8 cellular contexts compared by ENCODE assay signal in the genomic region with DNA sequence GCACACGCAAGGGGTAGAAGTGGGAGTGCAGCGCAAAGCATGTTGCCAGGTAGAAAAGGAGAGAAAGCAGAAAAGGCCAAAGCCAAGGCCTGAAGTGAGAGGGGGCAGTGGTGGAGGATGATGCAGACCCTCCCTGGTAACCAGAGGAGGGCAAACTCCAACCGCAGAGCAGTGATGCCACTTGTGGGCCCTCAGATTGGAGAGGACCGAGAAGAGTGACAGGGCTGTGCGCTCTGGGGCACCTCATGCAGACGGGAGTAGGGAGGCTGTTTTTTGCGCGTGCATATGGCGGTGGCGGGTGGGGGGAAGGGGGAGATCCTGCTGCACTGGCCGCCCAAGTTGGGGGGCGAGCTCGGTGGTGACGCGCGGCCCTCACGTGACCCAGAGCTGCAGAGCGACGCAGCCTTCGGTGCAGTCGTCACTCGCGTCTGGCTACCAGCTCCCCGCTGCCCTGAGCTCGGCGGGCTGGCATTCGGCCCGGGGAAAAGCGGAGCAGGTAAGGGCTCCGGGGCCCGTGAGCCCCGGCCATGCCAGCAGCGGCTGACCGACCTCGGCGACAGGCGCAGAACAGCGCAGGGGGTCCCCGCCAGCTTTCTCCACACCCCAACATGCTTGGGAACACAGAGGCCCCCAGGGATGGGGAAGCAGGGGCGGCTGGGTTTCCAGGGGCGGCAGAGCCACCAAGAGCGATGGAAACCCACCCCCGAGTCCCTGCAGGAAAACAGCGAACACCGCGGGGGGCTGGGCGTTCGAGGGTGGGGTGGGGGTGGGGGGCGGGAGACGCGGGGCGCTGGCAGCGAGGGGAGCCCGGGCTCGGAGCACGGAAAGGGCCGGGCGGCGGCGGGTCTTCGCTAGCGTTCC. TPM values are rescaled to one million over a fixed set of nuclear protein-coding genes. Genes with fewer than 3 reads are reported as not detected.
DNase-seq lines count a peak whose midpoint lies in the region; ATAC-seq and TF ChIP-seq lines count a peak whose summit lies in the region.

Gene BEX3 (plus strand): TSS at position 421 of the 861 bp plus-strand sequence. CDS start 984 bp downstream, outside the sequence.

- H3K36me3 ChIP-seq in A673 (ENCODE audit: insufficient read depth, low read length, poor library complexity, severe bottlenecking) (peaks cover 13% of the 10 kb centered on the region), HCT116 (ENCODE audit: control insufficient read depth in 1 of 2, insufficient read depth in 2 of 2, low read length in 2 of 2) (no peaks in the 10 kb centered on the region), NT2/D1 (ENCODE audit: insufficient read depth, insufficient read length, low read length) (peaks cover 35% of the 10 kb centered on the region), tibial artery (no peaks in the 10 kb centered on the region)
- peaks cover 0 to 3% (median 0%) of the 10 kb centered on the region in 3 experiments for H3K36me3 ChIP-seq in naive thymus-derived CD4-positive, alpha-beta T cell (ENCODE audit: control insufficient read depth in 2 of 3, insufficient read depth in 3 of 3, low read length in 3 of 3)

- H3K4me1 ChIP-seq in A673 (ENCODE audit: insufficient read depth, low read length, poor library complexity, severe bottlenecking) (peaks cover 4% of the 10 kb centered on the region), HCT116 (ENCODE audit: control insufficient read depth in 1 of 2, insufficient read depth in 2 of 2, low read length in 2 of 2) (peaks cover 2 to 16% of the 10 kb centered on the region in 2 experiments; a peak in 2 of 4 replicates), NT2/D1 (ENCODE audit: insufficient read depth, insufficient read length) (no peaks in the 10 kb centered on the region), tibial artery (peaks cover 0 to 6% (median 0%) of the 10 kb centered on the region in 4 donors)
- no peaks in the 10 kb centered on the region for H3K4me1 ChIP-seq in naive thymus-derived CD4-positive, alpha-beta T cell (ENCODE audit: control insufficient read depth in 2 of 2, insufficient read depth in 2 of 2, low read length in 2 of 2)

- peak; percentile 54 for TF ChIP-seq POLR2A in HCT116 (IDR thresholded peaks at IDR 0.05; ENCODE audit: borderline replicate concordance, extremely low read depth, insufficient read depth, insufficient read length)

- peak within 1 kb of the TSS; percentile 79 for H3K4me2 ChIP-seq in HCT116 (ENCODE audit: low read length)

- peak within 1 kb of the TSS; percentile 77 for H3K4me3 Mint-ChIP-seq in activated naive CD4-positive, alpha-beta T cell treated with anti-CD3 and anti-CD28 coated beads, Interleukin-2, amount 10 ng/mL, durations not matched to agents 7 days and 5 days
- peak within 1 kb of the TSS; percentile 74 to 91 (median 84) for H3K4me3 Mint-ChIP-seq in naive thymus-derived CD4-positive, alpha-beta T cell

- POLR2A ChIA-PET in A673 (lab: Charles Lee; ENCODE audit: low non-redundant PET) (no interaction called here), HCT116 (lab: Charles Lee) (interaction anchor here (0.9 to 1.0 kb wide), 2 partner anchors 21 to 28 kb away, joined by 3 to 4 read pairs; partner anchors contain the start of gene TCEAL9)
- POLR2A ChIA-PET in naive thymus-derived CD4-positive, alpha-beta T cell (lab: Charles Lee): interaction anchor here (1.1 to 2.3 kb wide), 4 partner anchors 30 to 121 kb away, joined by 3 to 24 read pairs (median 6); partner anchors contain the start of gene TCEAL8

- H3K4me3 ChIP-seq in A673 (ENCODE audit: low read depth, low read length, poor library complexity, severe bottlenecking) (peak within 1 kb of the TSS; percentile 64), HCT116 (replicated peaks in 1 of 2; ENCODE audit: low read depth in 1 of 2, low read length in 2 of 2) (peak within 1 kb of the TSS; percentile 62 to 64), NT2/D1 (ENCODE audit: insufficient read length, low read depth) (peak within 1 kb of the TSS; percentile 91), foreskin fibroblast (ENCODE audit: low read depth in 1 of 2, low read length in 2 of 2) (peak within 1 kb of the TSS; percentile 69 to 70), tibial artery (peak within 1 kb of the TSS; percentile 86 to 87)
- peak within 1 kb of the TSS; percentile 27 for H3K4me3 ChIP-seq in naive thymus-derived CD4-positive, alpha-beta T cell (ENCODE audit: low read length)

- no peaks in the 10 kb centered on the region for H3K9me2 ChIP-seq in HCT116 (ENCODE audit: insufficient read depth)

- H3K27ac ChIP-seq in A673 (ENCODE audit: low read depth, low read length, poor library complexity, severe bottlenecking): peak within 1 kb of the TSS; percentile 86
- H3K27ac ChIP-seq in HCT116 (ENCODE audit: low read depth, low read length): peak within 1 kb of the TSS; percentile 77
- H3K27ac ChIP-seq in naive thymus-derived CD4-positive, alpha-beta T cell (ENCODE audit: low read depth, low read length): peak within 1 kb of the TSS; percentile 73
- peak within 1 kb of the TSS; percentile 85 to 88 for H3K27ac ChIP-seq in tibial artery

- peak; percentile 72 for DNase-seq in A673 (ENCODE audit: low spot score)
- no peak for DNase-seq in HCT116 (ENCODE audit: low read depth, low spot score)
- DNase-seq in NT2/D1 (ENCODE audit: low read depth, low spot score): peak; percentile 63
- DNase-seq in activated naive CD4-positive, alpha-beta T cell treated with anti-CD3 and anti-CD28 coated beads, Interleukin-2, amount 10 ng/mL, durations not matched to agents 7 days and 5 days: peak; percentile 55
- DNase-seq in foreskin fibroblast: peak; percentile 45 to 78
- DNase-seq in naive thymus-derived CD4-positive, alpha-beta T cell: peak in 8 of 9 donors; percentile 21 to 61 (median 50)
- peak; percentile 26 to 70 for DNase-seq in tibial artery
- DNase-seq in NK-92 treated with Interleukin-12 subunit alpha and Interleukin-12 subunit beta, amount 100 ng/mL, for 24 hours (lab: John Stamatoyannopoulos, UW): no peak

- H3K9ac ChIP-seq in HCT116 (ENCODE audit: low read length) (peak within 1 kb of the TSS; percentile 79), NT2/D1 (ENCODE audit: insufficient read length, low read depth) (peak within 1 kb of the TSS; percentile 92)

- intact Hi-C loops in A673 (cut with micrococcal nuclease; ENCODE audit: unreplicated experiment): no loop called here
- intact Hi-C loops in HCT116 (cut with micrococcal nuclease): no loop called here
- intact Hi-C loops in naive thymus-derived CD4-positive, alpha-beta T cell (cut with micrococcal nuclease): loop anchor here in 1 of 2 donors (1.0 to 2.0 kb wide), 3 partner anchors 20 to 88 kb away; partner anchors contain the start of gene TCEAL9
- intact Hi-C loops in tibial artery (cut with DNase I; ENCODE audit: low total_unique reads): no loop called here

- TF ChIP-seq RAD21 in HCT116 (IDR thresholded peaks at IDR 0.05; ENCODE audit: low read depth): no peak

- H4K20me1 ChIP-seq in HCT116 (ENCODE audit: insufficient read depth): no peaks in the 10 kb centered on the region

- H2AFZ ChIP-seq in HCT116 (ENCODE audit: low read depth, low read length, poor library complexity, severe bottlenecking): peak within 1 kb of the TSS; percentile 45

- TSS peak; percentile 86 for BruUV-seq in A673 (replicated peaks; lab: Mats Ljungman, UMichigan)
- no TSS peak for BruUV-seq in HCT116 (replicated peaks; lab: Mats Ljungman, UMichigan)

- peaks cover 11% of the 10 kb centered on the region for H3K4me1 Mint-ChIP-seq in activated naive CD4-positive, alpha-beta T cell treated with anti-CD3 and anti-CD28 coated beads, Interleukin-2, amount 10 ng/mL, durations not matched to agents 7 days and 5 days
- H3K4me1 Mint-ChIP-seq in naive thymus-derived CD4-positive, alpha-beta T cell: peaks cover 3 to 14% (median 7%) of the 10 kb centered on the region in 7 donors

- no peaks in the 10 kb centered on the region for H3K27me3 Mint-ChIP-seq in activated naive CD4-positive, alpha-beta T cell treated with anti-CD3 and anti-CD28 coated beads, Interleukin-2, amount 10 ng/mL, durations not matched to agents 7 days and 5 days
- peaks cover 0 to 4% (median 0%) of the 10 kb centered on the region in 5 donors for H3K27me3 Mint-ChIP-seq in naive thymus-derived CD4-positive, alpha-beta T cell

- peaks cover 9% of the 10 kb centered on the region for H3K79me2 ChIP-seq in HCT116 (ENCODE audit: insufficient read depth, low read length)

- no peaks in the 10 kb centered on the region for H3K27me3 ChIP-seq in A673 (replicated peaks; ENCODE audit: insufficient read depth, low read depth, low read length, poor library complexity)
- no peaks in the 10 kb centered on the region for H3K27me3 ChIP-seq in HCT116 (ENCODE audit: insufficient read depth, low read length)
- H3K27me3 ChIP-seq in NT2/D1 (ENCODE audit: insufficient read depth, insufficient read length): no peaks in the 10 kb centered on the region
- H3K27me3 ChIP-seq in naive thymus-derived CD4-positive, alpha-beta T cell (ENCODE audit: control insufficient read depth in 2 of 2, insufficient read depth in 2 of 2, low read length in 2 of 2): no peaks in the 10 kb centered on the region
- no peaks in the 10 kb centered on the region for H3K27me3 ChIP-seq in tibial artery

- TF ChIP-seq CTCF in A673 (conservative IDR thresholded peaks at IDR 0.05; ENCODE audit: low read depth, low read length): no peak
- TF ChIP-seq CTCF in HCT116 (IDR thresholded peaks at IDR 0.05 in 2 of 3, conservative IDR thresholded peaks at IDR 0.05 in 1 of 3; ENCODE audit: borderline replicate concordance in 1 of 3, insufficient read depth in 1 of 3, low read depth in 2 of 3, low read length in 2 of 3): no peak
- no peak for TF ChIP-seq CTCF in foreskin fibroblast (IDR thresholded peaks at IDR 0.05; ENCODE audit: low read depth, low read length)
- TF ChIP-seq CTCF in tibial artery (IDR thresholded peaks at IDR 0.05): no peak

- H3K9me3 ChIP-seq in A673 (ENCODE audit: low read depth, low read length, poor library complexity, severe bottlenecking) (no peaks in the 10 kb centered on the region), HCT116 (ENCODE audit: control insufficient read depth in 1 of 2, insufficient read depth in 1 of 2, low read depth in 1 of 2, low read length in 2 of 2) (no peaks in the 10 kb centered on the region), NT2/D1 (ENCODE audit: insufficient read depth, low read length) (peaks cover 4% of the 10 kb centered on the region), tibial artery (no peaks in the 10 kb centered on the region)
- no peaks in the 10 kb centered on the region for H3K9me3 ChIP-seq in naive thymus-derived CD4-positive, alpha-beta T cell (ENCODE audit: control insufficient read depth in 2 of 3, low read length in 3 of 3)

- CTCF ChIA-PET in A673 (lab: Charles Lee): interaction anchor here (0.6 kb wide), 1 partner anchor 88 kb away, joined by 3 read pairs; no protein-coding TSS in a partner anchor
- CTCF ChIA-PET in HCT116 (lab: Charles Lee): no interaction called here
- CTCF ChIA-PET in activated naive CD4-positive, alpha-beta T cell treated with anti-CD3 and anti-CD28 coated beads, Interleukin-2, amount 10 ng/mL, durations not matched to agents 7 days and 5 days (lab: Charles Lee): no interaction called here
- CTCF ChIA-PET in naive thymus-derived CD4-positive, alpha-beta T cell (lab: Charles Lee): interaction anchor here (0.9 to 2.3 kb wide), 2 partner anchors 84 to 88 kb away, joined by 3 to 9 read pairs; no protein-coding TSS in a partner anchor

- peak; percentile 78 for ATAC-seq in HCT116
- ATAC-seq in naive thymus-derived CD4-positive, alpha-beta T cell: peak; percentile 73

- RAD21 ChIA-PET in HCT116 (lab: Charles Lee; ENCODE audit: low non-redundant PET in 1 of 2, low total read pairs in 2 of 2, uncharacterized antibody in 2 of 2, unreplicated experiment in 2 of 2): interaction anchor here in 1 of 2 experiments (0.6 kb wide), 1 partner anchor 124 kb away, joined by 5 read pairs; no protein-coding TSS in a partner anchor

- H3K27ac Mint-ChIP-seq in activated naive CD4-positive, alpha-beta T cell treated with anti-CD3 and anti-CD28 coated beads, Interleukin-2, amount 10 ng/mL, durations not matched to agents 7 days and 5 days: peak within 1 kb of the TSS; percentile 52
- H3K27ac Mint-ChIP-seq in naive thymus-derived CD4-positive, alpha-beta T cell: peak within 1 kb of the TSS in 8 of 9 donors; percentile 64 to 89 (median 76)

- H3K9me3 Mint-ChIP-seq in activated naive CD4-positive, alpha-beta T cell treated with anti-CD3 and anti-CD28 coated beads, Interleukin-2, amount 10 ng/mL, durations not matched to agents 7 days and 5 days: no peaks in the 10 kb centered on the region
- H3K9me3 Mint-ChIP-seq in naive thymus-derived CD4-positive, alpha-beta T cell: peaks cover 0 to 1% (median 0%) of the 10 kb centered on the region in 11 donors

- H3K36me3 Mint-ChIP-seq in activated naive CD4-positive, alpha-beta T cell treated with anti-CD3 and anti-CD28 coated beads, Interleukin-2, amount 10 ng/mL, durations not matched to agents 7 days and 5 days: no peaks in the 10 kb centered on the region
- no peaks in the 10 kb centered on the region for H3K36me3 Mint-ChIP-seq in naive thymus-derived CD4-positive, alpha-beta T cell

RNA-seq across cellular contexts. Expression of gene BEX3, which starts in this region (rescaled TPM):
- total RNA-seq in A673 (2021) (254 and 297 TPM in 2 replicates), HCT116 (2021; ENCODE audit: unreplicated experiment) (86.2 TPM)
- polyA plus RNA-seq in HCT116 (2012): 102 and 128 TPM in 2 replicates
- total RNA-seq in naive thymus-derived CD4-positive, alpha-beta T cell: 10 to 100 TPM in 3 of 5 experiments, 1 to 10 TPM in 2; 5.9 to 75.5 (median 28.0) TPM
- 100 to 1,000 TPM; 157 to 192 TPM for polyA plus RNA-seq in naive thymus-derived CD4-positive, alpha-beta T cell

Comparison
In these comparisons a context has a peak if more than half of its experiments do, and no peak if none do; other contexts are left out.
1. DNase-seq: peak in A673 (single experiment), NT2/D1 (single experiment), activated naive CD4-positive, alpha-beta T cell treated with anti-CD3 and anti-CD28 coated beads, Interleukin-2, amount 10 ng/mL, durations not matched to agents 7 days and 5 days (single experiment), foreskin fibroblast (2 of 2), naive thymus-derived CD4-positive, alpha-beta T cell (8 of 9) and tibial artery (2 of 2); none in HCT116 (single experiment) and NK-92 treated with Interleukin-12 subunit alpha and Interleukin-12 subunit beta, amount 100 ng/mL, for 24 hours (single experiment).
2. H3K4me3 ChIP-seq: peak in every context shown above with its lines; median percentile 91 in NT2/D1; 86 in tibial artery; 70 in foreskin fibroblast; 64 in A673; 63 in HCT116; 27 in naive thymus-derived CD4-positive, alpha-beta T cell.
3. CTCF ChIA-PET loops: an anchor here in A673 (0.6 kb wide) and naive thymus-derived CD4-positive, alpha-beta T cell (0.9 to 2.3 kb wide); none called in HCT116 and activated naive CD4-positive, alpha-beta T cell treated with anti-CD3 and anti-CD28 coated beads, Interleukin-2, amount 10 ng/mL, durations not matched to agents 7 days and 5 days.
4. Peak in every context shown above with its lines, with median percentiles within 50 percentile points of each other: H3K27ac ChIP-seq.